In genomic region chr17:66552381-66552780, GRCh38 we compare ENCODE assay signal across 14 cellular contexts.
"Had no signal": no experiment of that assay in that cellular context is flagged by ENCODE, and none has a peak within 500 bp of the region (broad histone marks: within the 10 kb centered on the region; RNA-seq: fewer than 3 reads in every experiment).

No MANE protein-coding gene starts in this region.

- ATAC-seq: effector memory CD8-positive, alpha-beta T cell; foreskin keratinocyte; lower lobe of right lung; sciatic nerve had no signal

- H3K9me3 Mint-ChIP-seq: activated CD4-positive, alpha-beta T cell treated with anti-CD3 and anti-CD28 coated beads, Interleukin-2, amount 10 ng/mL, durations not matched to agents 7 days and 5 days; activated naive CD8-positive, alpha-beta T cell treated with anti-CD3 and anti-CD28 coated beads, Interleukin-2, amount 10 ng/mL, durations not matched to agents 7 days and 5 days; central memory CD8-positive, alpha-beta T cell; effector memory CD8-positive, alpha-beta T cell had no signal

- DNase-seq: activated CD4-positive, alpha-beta T cell treated with anti-CD3 and anti-CD28 coated beads, Interleukin-2, amount 10 ng/mL, durations not matched to agents 7 days and 5 days; activated CD8-positive, alpha-beta memory T cell treated with anti-CD3 and anti-CD28 coated beads for 24 hours; activated naive CD8-positive, alpha-beta T cell treated with anti-CD3 and anti-CD28 coated beads, Interleukin-2, amount 10 ng/mL, durations not matched to agents 7 days and 5 days; brain microvascular endothelial cell; effector memory CD8-positive, alpha-beta T cell; foreskin keratinocyte; immature natural killer cell; lower lobe of right lung; spleen; T-helper 2 cell had no signal

- H3K9me3 ChIP-seq: lower lobe of right lung had no signal

- H3K4me3 Mint-ChIP-seq: activated CD4-positive, alpha-beta T cell treated with anti-CD3 and anti-CD28 coated beads, Interleukin-2, amount 10 ng/mL, durations not matched to agents 7 days and 5 days; activated naive CD8-positive, alpha-beta T cell treated with anti-CD3 and anti-CD28 coated beads, Interleukin-2, amount 10 ng/mL, durations not matched to agents 7 days and 5 days; central memory CD8-positive, alpha-beta T cell; dendritic cell treated with granulocyte-macrophage colony-stimulating factor and Interleukin-4, amounts not matched to agents 40 ng/mL and 50 ng/mL, for 4 days; effector memory CD8-positive, alpha-beta T cell; immature natural killer cell; mesothelial cell of epicardium had no signal

- H3K27ac Mint-ChIP-seq: activated CD4-positive, alpha-beta T cell treated with anti-CD3 and anti-CD28 coated beads, Interleukin-2, amount 10 ng/mL, durations not matched to agents 7 days and 5 days; activated naive CD8-positive, alpha-beta T cell treated with anti-CD3 and anti-CD28 coated beads, Interleukin-2, amount 10 ng/mL, durations not matched to agents 7 days and 5 days; dendritic cell treated with granulocyte-macrophage colony-stimulating factor and Interleukin-4, amounts not matched to agents 40 ng/mL and 50 ng/mL, for 4 days; mesothelial cell of epicardium had no signal

- H3K27me3 ChIP-seq: brain microvascular endothelial cell, foreskin keratinocyte, spleen had no signal

- H3K27me3 Mint-ChIP-seq: activated CD4-positive, alpha-beta T cell treated with anti-CD3 and anti-CD28 coated beads, Interleukin-2, amount 10 ng/mL, durations not matched to agents 7 days and 5 days; activated naive CD8-positive, alpha-beta T cell treated with anti-CD3 and anti-CD28 coated beads, Interleukin-2, amount 10 ng/mL, durations not matched to agents 7 days and 5 days; central memory CD8-positive, alpha-beta T cell; dendritic cell treated with granulocyte-macrophage colony-stimulating factor and Interleukin-4, amounts not matched to agents 40 ng/mL and 50 ng/mL, for 4 days; effector memory CD8-positive, alpha-beta T cell had no signal

- H3K4me3 ChIP-seq: lower lobe of right lung, spleen had no signal

- H3K27ac ChIP-seq: brain microvascular endothelial cell, foreskin keratinocyte, lower lobe of right lung, spleen had no signal

- H3K36me3 ChIP-seq: brain microvascular endothelial cell, lower lobe of right lung, spleen had no signal
